Comparison of ENCODE assay signal across 12 cellular contexts in the genomic region with DNA sequence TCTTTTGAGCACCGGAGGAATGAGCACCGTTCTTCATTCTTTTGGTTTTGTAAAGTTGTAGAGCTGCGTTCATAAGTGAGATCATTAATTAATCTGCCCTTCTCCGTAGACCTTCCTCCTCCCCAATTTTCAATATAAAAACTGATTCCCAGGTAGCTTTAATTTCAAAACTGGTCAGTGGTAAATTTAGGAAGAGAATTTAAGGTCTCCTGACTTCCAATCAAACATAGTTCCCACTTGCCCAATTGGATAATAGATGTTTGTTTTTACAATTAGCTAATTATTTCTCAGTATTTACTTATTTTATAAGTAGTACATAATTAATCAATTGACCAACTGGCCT. TPM values are rescaled to one million over a fixed set of nuclear protein-coding genes. Genes with fewer than 3 reads are reported as not detected.
DNase-seq lines count a peak whose midpoint lies in the region; ATAC-seq and TF ChIP-seq lines count a peak whose summit lies in the region.
"Had no signal": no experiment of that assay in that cellular context is flagged by ENCODE, and none has a peak within 500 bp of the region (broad histone marks: within the 10 kb centered on the region; RNA-seq: fewer than 3 reads in every experiment).

No MANE protein-coding gene starts in this region.

- no peak for DNase-seq in GM23248
- DNase-seq in activated naive CD8-positive, alpha-beta T cell treated with anti-CD3 and anti-CD28 coated beads for 36 hours, result no peak
- DNase-seq in mesothelial cell of epicardium (ENCODE audit: low spot score in 2 of 2, unreplicated experiment in 2 of 2), result no peak
- DNase-seq in D341Med (ENCODE audit: low spot score), result no peak
- DNase-seq in NCI-H1694 (lab: John Stamatoyannopoulos, UW), result no peak
- no peak for DNase-seq in A172 (ENCODE audit: low spot score)
- DNase-seq: NCI-H187 treated with DMSO at 0.1 percent for 48 hours; NK-92 treated with Interleukin-12 subunit alpha and Interleukin-12 subunit beta, amount 100 ng/mL, for 24 hours had no signal

- H3F3A ChIP-seq in GM23248 (ENCODE audit: insufficient read depth), result no peaks in the 10 kb centered on the region

- peak overlapping the region; percentile 5 for H3K4me3 Mint-ChIP-seq in activated naive CD8-positive, alpha-beta T cell treated with anti-CD3 and anti-CD28 coated beads for 36 hours
- peak overlapping the region; percentile 62 for H3K4me3 Mint-ChIP-seq in mesothelial cell of epicardium

- no peaks in the 10 kb centered on the region for H3K9me3 ChIP-seq in GM23248 (ENCODE audit: low read depth)
- H3K9me3 ChIP-seq: adrenal gland had no signal

- 0% methylated on average over 4 of the region's 4 CpGs for WGBS in GM23248 (ENCODE audit: low coverage in 1 of 2, low lambda C conversion rate in 2 of 2, missing lambda C conversion rate in 2 of 2), 2 experiments

- no peaks in the 10 kb centered on the region for H3K9me3 Mint-ChIP-seq in activated naive CD8-positive, alpha-beta T cell treated with anti-CD3 and anti-CD28 coated beads for 36 hours
- H3K9me3 Mint-ChIP-seq in mesothelial cell of epicardium, result no peaks in the 10 kb centered on the region

- no peak for ATAC-seq in GM18873 (IDR thresholded peaks at IDR 0.05; ENCODE audit: low FRiP score, unreplicated experiment)

- no peak overlapping the region for H3K9ac ChIP-seq in GM23248

- peaks cover 5% of the 10 kb centered on the region for H3K4me1 ChIP-seq in ACC112 (ENCODE audit: control insufficient read depth, insufficient read depth, low read length, unreplicated experiment)
- H3K4me1 ChIP-seq in GM23248 (ENCODE audit: insufficient read depth), result peaks cover 13% of the 10 kb centered on the region
- H3K4me1 ChIP-seq: adrenal gland had no signal

- in situ Hi-C loops in GM23248 (cut with MboI), result loop anchor here (10.0 kb wide), 1 partner anchor 516 kb away; no protein-coding TSS in a partner anchor

- H2AFZ ChIP-seq in ACC112 (ENCODE audit: low read length, unreplicated experiment) (no peak overlapping the region), GM23248 (peak overlapping the region; percentile 93)

- no peaks in the 10 kb centered on the region for H3K9me2 ChIP-seq in GM23248 (ENCODE audit: insufficient read depth)

- H4K20me1 ChIP-seq in GM23248 (ENCODE audit: insufficient read depth), result no peaks in the 10 kb centered on the region

- H3K36me3 ChIP-seq in ACC112 (ENCODE audit: insufficient read depth, low read length) (no peaks in the 10 kb centered on the region), GM23248 (ENCODE audit: low read depth) (no peaks in the 10 kb centered on the region)
- H3K36me3 ChIP-seq: adrenal gland had no signal

- peak overlapping the region; percentile 6; the same call in 1 of the 2 replicates for H3K4me3 ChIP-seq in ACC112 (ENCODE audit: low read depth, low read length)
- no peak overlapping the region for H3K4me3 ChIP-seq in GM23248

- peak overlapping the region; percentile 42 for H3K4me2 ChIP-seq in GM23248 (ENCODE audit: unreplicated experiment)

- H3K27ac ChIP-seq in ACC112 (ENCODE audit: low read depth, low read length), result no peak overlapping the region
- H3K27ac ChIP-seq in GM23248, result no peak overlapping the region
- H3K27ac ChIP-seq: C4-2B had no signal

- H3K27me3 ChIP-seq in ACC112 (ENCODE audit: insufficient read depth, low read length) (peaks cover 3% of the 10 kb centered on the region; the same call in 1 of the 2 replicates), GM23248 (replicated peaks; ENCODE audit: insufficient read depth) (no peaks in the 10 kb centered on the region; the same call in 1 of the 2 replicates)
- H3K27me3 ChIP-seq: adrenal gland had no signal

- H3K27ac Mint-ChIP-seq in activated naive CD8-positive, alpha-beta T cell treated with anti-CD3 and anti-CD28 coated beads for 36 hours, result no peak overlapping the region
- H3K27ac Mint-ChIP-seq in mesothelial cell of epicardium, result no peak overlapping the region

- H3K79me2 ChIP-seq in ACC112 (ENCODE audit: control insufficient read depth, insufficient read depth, low read length, unreplicated experiment) (no peaks in the 10 kb centered on the region), GM23248 (ENCODE audit: insufficient read depth) (no peaks in the 10 kb centered on the region)

- H3K4me1 Mint-ChIP-seq in activated naive CD8-positive, alpha-beta T cell treated with anti-CD3 and anti-CD28 coated beads for 36 hours, result peaks cover 7% of the 10 kb centered on the region
- H3K4me1 Mint-ChIP-seq in mesothelial cell of epicardium, result peaks cover 5% of the 10 kb centered on the region

- H3K27me3 Mint-ChIP-seq in activated naive CD8-positive, alpha-beta T cell treated with anti-CD3 and anti-CD28 coated beads for 36 hours, result peaks cover 20% of the 10 kb centered on the region
- H3K27me3 Mint-ChIP-seq in mesothelial cell of epicardium (ENCODE audit: low read depth), result peaks cover 20% of the 10 kb centered on the region

- no peaks in the 10 kb centered on the region for H3K36me3 Mint-ChIP-seq in activated naive CD8-positive, alpha-beta T cell treated with anti-CD3 and anti-CD28 coated beads for 36 hours
- H3K36me3 Mint-ChIP-seq in mesothelial cell of epicardium, result no peaks in the 10 kb centered on the region

- TF ChIP-seq CTCF in mesothelial cell of epicardium (IDR thresholded peaks at IDR 0.05; ENCODE audit: unreplicated experiment), result no peak

RNA-seq across cellular contexts. Expression of a gene that starts 27.2 kb away (rescaled TPM):
- total RNA-seq in GM23248 (2014; rRNA removed; shearing (Covaris generic)), result 75.6 and 108 TPM in 2 replicates
- 215 and 216 TPM in 2 replicates for polyA plus RNA-seq in GM23248 (2016; fragmentation: Nextera tagmentation; extraction: Ambion mirVana)
- 100 to 1,000 TPM; 276 to 279 TPM for total RNA-seq in activated naive CD8-positive, alpha-beta T cell treated with anti-CD3 and anti-CD28 coated beads for 36 hours
- total RNA-seq in mesothelial cell of epicardium, result 147 to 163 TPM (median 150 TPM) in 3 replicates
- 28.7 and 33.7 TPM in 2 replicates for total RNA-seq in A172 (2014; rRNA removed; shearing (Covaris generic))

RNA-seq across cellular contexts. Expression of a gene that starts 52.1 kb away (rescaled TPM):
- not detected in 2 replicates for total RNA-seq in GM23248 (2014; rRNA removed; shearing (Covaris generic))
- polyA plus RNA-seq in GM23248 (2016; fragmentation: Nextera tagmentation; extraction: Ambion mirVana), result not detected in 2 replicates
- not detected for total RNA-seq in activated naive CD8-positive, alpha-beta T cell treated with anti-CD3 and anti-CD28 coated beads for 36 hours
- 0.20 to 0.40 TPM (median 0.20 TPM) in 3 replicates for total RNA-seq in mesothelial cell of epicardium
- not detected in 2 replicates for total RNA-seq in A172 (2014; rRNA removed; shearing (Covaris generic))
- total RNA-seq: adrenal gland had no signal
- polyA plus RNA-seq: adrenal gland had no signal

RNA-seq across cellular contexts. Expression of a gene that starts 56.7 kb away (rescaled TPM):
- total RNA-seq in GM23248 (2014; rRNA removed; shearing (Covaris generic)), result not detected in 2 replicates
- not detected in 2 replicates for polyA plus RNA-seq in GM23248 (2016; fragmentation: Nextera tagmentation; extraction: Ambion mirVana)
- not detected for total RNA-seq in activated naive CD8-positive, alpha-beta T cell treated with anti-CD3 and anti-CD28 coated beads for 36 hours
- total RNA-seq in mesothelial cell of epicardium, result 0.18 to 0.42 TPM (median 0.29 TPM) in 3 replicates
- not detected in 2 replicates for total RNA-seq in A172 (2014; rRNA removed; shearing (Covaris generic))

RNA-seq across cellular contexts. Expression of a gene that starts 59.6 kb away (rescaled TPM):
- total RNA-seq in GM23248 (2014; rRNA removed; shearing (Covaris generic)), result not detected in 2 replicates
- not detected in 2 replicates for polyA plus RNA-seq in GM23248 (2016; fragmentation: Nextera tagmentation; extraction: Ambion mirVana)
- not detected for total RNA-seq in activated naive CD8-positive, alpha-beta T cell treated with anti-CD3 and anti-CD28 coated beads for 36 hours
- 0.50 to 0.64 TPM (median 0.56 TPM) in 3 replicates for total RNA-seq in mesothelial cell of epicardium
- not detected in 2 replicates for total RNA-seq in A172 (2014; rRNA removed; shearing (Covaris generic))
- total RNA-seq: adrenal gland had no signal
